8 cellular contexts compared by ENCODE assay signal in genomic region chr10:71747808-71748523, GRCh38. TPM values are rescaled to one million over a fixed set of nuclear protein-coding genes. Genes with fewer than 3 reads are reported as not detected.
DNase-seq lines count a peak whose midpoint lies in the region; ATAC-seq and TF ChIP-seq lines count a peak whose summit lies in the region.

No MANE protein-coding gene starts in this region.

- H3K27me3 ChIP-seq in right lobe of liver (no peaks in the 10 kb centered on the region), transverse colon (no peaks in the 10 kb centered on the region)

- DNase-seq in activated T-cell treated with anti-CD3 and anti-CD28 coated beads, Interleukin-2, amount 50 U/mL, for 24 hours = no peak
- no peak for DNase-seq in activated T-cell treated with anti-CD3 and anti-CD28 coated beads, Interleukin-2, amount 50 U/mL, for 1 hour
- DNase-seq in activated CD8-positive, alpha-beta T cell treated with anti-CD3 and anti-CD28 coated beads for 36 hours = no peak
- peak in 1 of 3 donors; percentile 52 for DNase-seq in right lobe of liver
- peak; percentile 66 for DNase-seq in transverse colon
- DNase-seq in kidney glomerular epithelial cell (lab: John Stamatoyannopoulos, UW) = no peak

- no peaks in the 10 kb centered on the region for H3K36me3 ChIP-seq in right lobe of liver
- H3K36me3 ChIP-seq in transverse colon = no peaks in the 10 kb centered on the region

- no peak for ATAC-seq in activated CD8-positive, alpha-beta T cell treated with anti-CD3 and anti-CD28 coated beads for 36 hours
- ATAC-seq in right lobe of liver = peak; percentile 12 to 48 (median 34)
- no peak for ATAC-seq in HG02852 (IDR thresholded peaks at IDR 0.05; ENCODE audit: unreplicated experiment)
- ATAC-seq in GM21717 (IDR thresholded peaks at IDR 0.05; ENCODE audit: unreplicated experiment) = no peak

- POLR2A ChIA-PET in activated CD8-positive, alpha-beta T cell treated with anti-CD3 and anti-CD28 coated beads for 36 hours (lab: Charles Lee) = interaction anchor here (0.7 to 4.9 kb wide), 10 partner anchors 8 to 575 kb away, joined by 3 to 48 read pairs (median 9); no protein-coding TSS in a partner anchor

- H3K27ac ChIP-seq in right lobe of liver (peak overlapping the region; percentile 53 to 72 (median 55)), transverse colon (peak overlapping the region; percentile 83 to 91 (median 84))

- H3K36me3 Mint-ChIP-seq in activated T-cell treated with anti-CD3 and anti-CD28 coated beads, Interleukin-2, amount 50 U/mL, for 24 hours (ENCODE audit: low read depth) = peaks cover 60% of the 10 kb centered on the region
- H3K36me3 Mint-ChIP-seq in activated CD8-positive, alpha-beta T cell treated with anti-CD3 and anti-CD28 coated beads for 36 hours (ENCODE audit: low read depth) = peaks cover 41% of the 10 kb centered on the region

- no peak overlapping the region for H3K4me3 ChIP-seq in right lobe of liver
- no peak overlapping the region for H3K4me3 ChIP-seq in transverse colon

- CTCF ChIA-PET in activated CD8-positive, alpha-beta T cell treated with anti-CD3 and anti-CD28 coated beads for 36 hours (lab: Charles Lee) = interaction anchor here (0.9 to 4.0 kb wide), 12 partner anchors 9 to 64 kb away, joined by 4 to 20 read pairs (median 6); partner anchors contain the start of gene VSIR

- in situ Hi-C loops in transverse colon (cut with MboI; ENCODE audit: low pct_ligation_motif_present in 1 of 4, low pct_unique_long_range_greater_than_20kb in 1 of 4, low sequenced_read_pairs in 3 of 4) = no loop called here

- whole genome bisulfite sequencing in right lobe of liver (ENCODE audit: insufficient coverage, low coverage, low lambda C conversion rate, missing lambda C conversion rate) = no CpG with 5 or more reads among the region's 10 CpGs
- 58% methylated on average over 10 of the region's 10 CpGs; no CpG with 5 or more reads in 1 of the 2 donors for WGBS in transverse colon (ENCODE audit: low coverage in 1 of 2), 2 donors

- H3K27me3 Mint-ChIP-seq in activated T-cell treated with anti-CD3 and anti-CD28 coated beads, Interleukin-2, amount 50 U/mL, for 24 hours = no peaks in the 10 kb centered on the region
- H3K27me3 Mint-ChIP-seq in activated CD8-positive, alpha-beta T cell treated with anti-CD3 and anti-CD28 coated beads for 36 hours = no peaks in the 10 kb centered on the region

- peaks cover 98% of the 10 kb centered on the region for H3K4me1 Mint-ChIP-seq in activated T-cell treated with anti-CD3 and anti-CD28 coated beads, Interleukin-2, amount 50 U/mL, for 24 hours (ENCODE audit: low read depth)
- H3K4me1 Mint-ChIP-seq in activated CD8-positive, alpha-beta T cell treated with anti-CD3 and anti-CD28 coated beads for 36 hours (ENCODE audit: low read depth) = peaks cover 96% of the 10 kb centered on the region

- no peaks in the 10 kb centered on the region for H3K9me3 Mint-ChIP-seq in activated T-cell treated with anti-CD3 and anti-CD28 coated beads, Interleukin-2, amount 50 U/mL, for 24 hours
- H3K9me3 Mint-ChIP-seq in activated CD8-positive, alpha-beta T cell treated with anti-CD3 and anti-CD28 coated beads for 36 hours = peaks cover 2% of the 10 kb centered on the region

- intact Hi-C loops in activated CD8-positive, alpha-beta T cell treated with anti-CD3 and anti-CD28 coated beads for 36 hours (cut with micrococcal nuclease) = no loop called here
- intact Hi-C loops in right lobe of liver (cut with DNase I) = no loop called here
- intact Hi-C loops in transverse colon (cut with DNase I; ENCODE audit: low total_unique reads) = no loop called here

- H3K4me1 ChIP-seq in right lobe of liver (peaks cover 0 to 29% (median 2%) of the 10 kb centered on the region in 4 donors), transverse colon (peaks cover 45 to 62% (median 50%) of the 10 kb centered on the region in 4 donors)

- H3K9me3 ChIP-seq in right lobe of liver (no peaks in the 10 kb centered on the region), transverse colon (no peaks in the 10 kb centered on the region)

- H3K4me3 Mint-ChIP-seq in activated T-cell treated with anti-CD3 and anti-CD28 coated beads, Interleukin-2, amount 50 U/mL, for 24 hours = peak overlapping the region; percentile 64
- H3K4me3 Mint-ChIP-seq in activated CD8-positive, alpha-beta T cell treated with anti-CD3 and anti-CD28 coated beads for 36 hours = peak overlapping the region; percentile 59

- TF ChIP-seq POLR2A in right lobe of liver (IDR thresholded peaks at IDR 0.05) (no peak), transverse colon (IDR thresholded peaks at IDR 0.05) (peak; percentile 11)

- TF ChIP-seq CTCF in activated CD8-positive, alpha-beta T cell treated with anti-CD3 and anti-CD28 coated beads for 36 hours (IDR thresholded peaks at IDR 0.05) = no peak
- TF ChIP-seq CTCF in right lobe of liver (IDR thresholded peaks at IDR 0.05) (no peak), transverse colon (IDR thresholded peaks at IDR 0.05) (no peak)

- TF ChIP-seq EP300 in transverse colon (IDR thresholded peaks at IDR 0.05; ENCODE audit: low read depth) = no peak

- H3K27ac Mint-ChIP-seq in activated T-cell treated with anti-CD3 and anti-CD28 coated beads, Interleukin-2, amount 50 U/mL, for 24 hours = peak overlapping the region; percentile 98
- peak overlapping the region; percentile 98 for H3K27ac Mint-ChIP-seq in activated CD8-positive, alpha-beta T cell treated with anti-CD3 and anti-CD28 coated beads for 36 hours

RNA-seq across cellular contexts. Expression of gene VSIR, which starts 25.4 kb away (rescaled TPM):
- total RNA-seq in activated CD8-positive, alpha-beta T cell treated with anti-CD3 and anti-CD28 coated beads for 36 hours = 10 to 100 TPM; 59.6 to 61.0 TPM
- 10 to 100 TPM in 3 of 6 experiments, 1 to 10 TPM in 3; 6.1 to 17.1 (median 10.1) TPM for total RNA-seq in right lobe of liver
- 10 to 100 TPM; 54.3 to 77.0 (median 61.6) TPM for total RNA-seq in transverse colon

RNA-seq across cellular contexts. Expression of gene C10orf105, which starts 28.4 kb away (rescaled TPM):
- under 1 TPM; 0.16 to 0.27 TPM for total RNA-seq in activated CD8-positive, alpha-beta T cell treated with anti-CD3 and anti-CD28 coated beads for 36 hours
- total RNA-seq in right lobe of liver = under 1 TPM in 1 of 6 experiments, not detected in 5; 0.05 TPM
- total RNA-seq in transverse colon = under 1 TPM in 1 of 4 donors, not detected in 3; 0.16 TPM

Comparison
In these comparisons a context has a peak if more than half of its experiments do, and no peak if none do; other contexts are left out.
1. ATAC-seq: peak in right lobe of liver (4 of 4); none in activated CD8-positive, alpha-beta T cell treated with anti-CD3 and anti-CD28 coated beads for 36 hours (single experiment), HG02852 (single experiment) and GM21717 (single experiment).